Comparison of ENCODE assay signal across 8 cellular contexts in genomic region chrX:124151195-124151594, GRCh38.
"Had no signal": no experiment of that assay in that cellular context is flagged by ENCODE, and none has a peak within 500 bp of the region (broad histone marks: within the 10 kb centered on the region; RNA-seq: fewer than 3 reads in every experiment).

No MANE protein-coding gene starts in this region.

- H3K9ac ChIP-seq: GM23248 had no signal

- H3K36me3 ChIP-seq: HAP-1 had no signal

- ATAC-seq: HCT116, HepG2 had no signal

- H3K4me1 ChIP-seq: HAP-1 had no signal

- H3K27ac ChIP-seq: GM23248, HL-60 had no signal

- H3K4me3 ChIP-seq: GM23248, HAP-1 had no signal

- DNase-seq: GM23248, GOT3, H7, HFFc6 had no signal

- H2AFZ ChIP-seq: GM23248 had no signal
